In the genomic region with DNA sequence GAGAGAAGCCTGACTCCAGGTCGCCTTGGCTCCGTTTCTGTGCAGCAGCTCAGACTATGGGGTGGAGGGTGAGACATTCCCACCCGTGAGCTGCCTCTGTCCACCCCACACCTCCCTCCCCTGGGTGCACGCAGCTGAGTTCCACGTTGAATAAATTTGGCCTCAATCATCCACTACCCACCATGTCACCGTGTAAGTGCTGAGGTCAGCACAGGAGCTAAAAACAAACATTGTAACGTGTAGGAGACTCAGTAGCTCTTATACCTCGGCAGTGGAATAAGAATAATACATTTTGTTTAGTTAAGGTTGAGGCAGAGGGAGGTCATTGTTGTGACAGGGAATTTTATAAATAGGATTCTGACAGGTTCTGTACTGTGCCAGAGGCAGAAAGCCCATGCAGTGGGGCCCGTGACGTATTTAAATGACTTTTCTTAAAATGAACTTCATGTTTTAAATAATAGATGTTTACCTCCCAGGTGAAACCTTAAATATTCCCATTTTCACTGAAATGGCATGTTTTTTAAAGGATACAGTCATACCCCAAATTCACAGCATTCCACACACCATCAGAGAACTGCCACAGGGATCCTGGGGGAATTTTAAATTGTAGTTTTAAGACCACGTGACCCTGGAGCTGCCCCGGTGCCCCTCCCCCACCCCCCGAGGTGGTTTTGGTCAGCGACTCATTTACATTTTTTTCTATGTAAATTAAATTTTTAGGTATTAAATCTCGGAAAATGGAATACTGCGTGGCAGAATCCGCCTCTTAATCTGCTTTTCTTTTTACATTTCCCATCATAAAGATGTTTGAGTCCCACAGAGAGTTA, we compare ENCODE assay signal across 17 cellular contexts. TPM values are rescaled to one million over a fixed set of nuclear protein-coding genes. Genes with fewer than 3 reads are reported as not detected.
DNase-seq lines count a peak whose midpoint lies in the region; ATAC-seq and TF ChIP-seq lines count a peak whose summit lies in the region.
"Had no signal": no experiment of that assay in that cellular context is flagged by ENCODE, and none has a peak within 500 bp of the region (broad histone marks: within the 10 kb centered on the region; RNA-seq: fewer than 3 reads in every experiment).

No MANE protein-coding gene starts in this region.

- H3K4me3 ChIP-seq in BLaER1 treated with 17β-estradiol and CSF1 and Interleukin-3, amounts not matched to agents 10 nM and 100 nM, result no peak overlapping the region
- H3K4me3 ChIP-seq in H7 (ENCODE audit: insufficient read depth, low read depth, low read length) (no peak overlapping the region), neuronal stem cell (ENCODE audit: low read length in 2 of 2) (no peak overlapping the region)
- H3K4me3 ChIP-seq: PC-9, suprapubic skin had no signal

- peak overlapping the region; percentile 11 for H3K18ac ChIP-seq in neuronal stem cell (ENCODE audit: low read length)

- H3K4me1 Mint-ChIP-seq in chondrocyte (ENCODE audit: low read depth), result peaks cover 33% of the 10 kb centered on the region

- H3K27me3 ChIP-seq in BLaER1 treated with 17β-estradiol and CSF1 and Interleukin-3, amounts not matched to agents 10 nM and 100 nM, result peaks cover 0 to 23% (median 0%) of the 10 kb centered on the region in 11 experiments; a peak in 6 of 22 replicates
- H3K27me3 ChIP-seq in H7 (ENCODE audit: control insufficient read depth, insufficient read depth, low read length) (no peaks in the 10 kb centered on the region), neuronal stem cell (ENCODE audit: control insufficient read depth in 3 of 3, insufficient read depth in 3 of 3, low read depth in 1 of 3, low read length in 3 of 3) (no peaks in the 10 kb centered on the region)
- H3K27me3 ChIP-seq: BE2C, suprapubic skin had no signal

- no peak overlapping the region for H2AFZ ChIP-seq in neuronal stem cell (ENCODE audit: low read length)
- H2AFZ ChIP-seq: PC-9 had no signal

- H3K9me3 Mint-ChIP-seq in chondrocyte (ENCODE audit: low read depth), result no peaks in the 10 kb centered on the region
- H3K9me3 Mint-ChIP-seq: T-helper 2 cell treated with Interferon-gamma antibody and Interleukin-4, amounts not matched to agents 5 μg/mL and 100 μg/mL, for 36 hours had no signal

- H3K36me3 Mint-ChIP-seq in chondrocyte (ENCODE audit: low read depth), result peaks cover 4% of the 10 kb centered on the region

- no peak overlapping the region for H3K14ac ChIP-seq in neuronal stem cell (ENCODE audit: low read length)

- no peak overlapping the region for H4K91ac ChIP-seq in neuronal stem cell (ENCODE audit: low read depth, low read length, poor library complexity)

- no peak overlapping the region for H2BK120ac ChIP-seq in neuronal stem cell (ENCODE audit: low read depth, low read length)

- H2AK5ac ChIP-seq in neuronal stem cell (ENCODE audit: low read depth, low read length), result no peak overlapping the region

- H4K20me1 ChIP-seq in BLaER1 treated with 17β-estradiol and CSF1 and Interleukin-3, amounts not matched to agents 10 nM and 100 nM, result peaks cover 26 to 91% (median 78%) of the 10 kb centered on the region in 11 experiments

- TF ChIP-seq CTCF in chondrocyte (IDR thresholded peaks at IDR 0.05), result no peak

- H3K27me3 Mint-ChIP-seq in chondrocyte (ENCODE audit: low read depth), result no peaks in the 10 kb centered on the region

- ATAC-seq in HG03135 (IDR thresholded peaks at IDR 0.05; ENCODE audit: unreplicated experiment), result no peak

- H3K4me2 ChIP-seq in BLaER1 treated with 17β-estradiol and CSF1 and Interleukin-3, amounts not matched to agents 10 nM and 100 nM, result peak overlapping the region in 8 of 11 experiments; percentile 22 to 100 (median 94); a peak in 14 of 22 replicates
- no peak overlapping the region for H3K4me2 ChIP-seq in neuronal stem cell (ENCODE audit: insufficient read depth, low read length, poor library complexity, severe bottlenecking)
- H3K4me2 ChIP-seq: PC-9 had no signal

- H2BK12ac ChIP-seq in neuronal stem cell (ENCODE audit: low read length), result no peak overlapping the region

- no CpG with 5 or more reads among the region's 17 CpGs for WGBS in neuronal stem cell (ENCODE audit: extremely low coverage in 2 of 2, insufficient read length in 2 of 2, insufficient replicate concordance in 1 of 2), 2 donors

- no peaks in the 10 kb centered on the region for H3K9me3 ChIP-seq in BLaER1 treated with 17β-estradiol and CSF1 and Interleukin-3, amounts not matched to agents 10 nM and 100 nM (replicated peaks in 1 of 11)
- no peaks in the 10 kb centered on the region for H3K9me3 ChIP-seq in neuronal stem cell (replicated peaks in 1 of 2; ENCODE audit: control insufficient read depth in 2 of 2, insufficient read depth in 1 of 2, low read depth in 1 of 2, low read length in 2 of 2)
- H3K9me3 ChIP-seq: BE2C, suprapubic skin had no signal

- H3K23ac ChIP-seq in neuronal stem cell (ENCODE audit: low read depth, low read length, poor library complexity), result no peak overlapping the region

- no peak overlapping the region for H2BK5ac ChIP-seq in neuronal stem cell (ENCODE audit: low read length)

- H3K27ac ChIP-seq in BLaER1 treated with 17β-estradiol and CSF1 and Interleukin-3, amounts not matched to agents 10 nM and 100 nM, result no peak overlapping the region
- no peak overlapping the region for H3K27ac ChIP-seq in neuronal stem cell (replicated peaks; ENCODE audit: low read length)
- H3K27ac ChIP-seq: PC-9, suprapubic skin had no signal

- peaks cover 28 to 74% (median 70%) of the 10 kb centered on the region in 10 experiments for H3K4me1 ChIP-seq in BLaER1 treated with 17β-estradiol and CSF1 and Interleukin-3, amounts not matched to agents 10 nM and 100 nM
- H3K4me1 ChIP-seq in neuronal stem cell (ENCODE audit: control insufficient read depth in 2 of 2, insufficient read depth in 1 of 2, low read depth in 1 of 2, low read length in 2 of 2), result peaks cover 5% of the 10 kb centered on the region in 2 donors
- H3K4me1 ChIP-seq: BE2C had no signal

- peaks cover 2% of the 10 kb centered on the region for H3K79me1 ChIP-seq in neuronal stem cell (ENCODE audit: low read depth, low read length)

- no peak overlapping the region for H2BK15ac ChIP-seq in neuronal stem cell (ENCODE audit: low read length)

- DNase-seq in H7, result peak; percentile 76
- no peak for DNase-seq in chondrocyte (ENCODE audit: low spot score)
- DNase-seq in neuronal stem cell (ENCODE audit: low spot score), result no peak
- no peak for DNase-seq in effector CD4-positive, alpha-beta T cell
- DNase-seq in ecto neural progenitor cell (ENCODE audit: low spot score), result no peak
- DNase-seq: activated effector memory CD4-positive, alpha-beta T cell treated with Interleukin-2 at 50 U/mL for 16 hours; aorta; BE2C; DMS53; NCI-H2171; PC-9; small intestine; stimulated activated CD4-positive, alpha-beta T cell treated with anti-CD3 and anti-CD28 coated beads, Interleukin-4, amount 100 ng/mL, for 4 hours had no signal

- no peak overlapping the region for H3K4ac ChIP-seq in neuronal stem cell (ENCODE audit: low read length)

- H4K8ac ChIP-seq in neuronal stem cell (ENCODE audit: low read depth, low read length), result no peak overlapping the region

- peak overlapping the region in 1 of 11 experiments; percentile 24; a peak in 1 of 22 replicates for H3K9ac ChIP-seq in BLaER1 treated with 17β-estradiol and CSF1 and Interleukin-3, amounts not matched to agents 10 nM and 100 nM
- H3K9ac ChIP-seq in neuronal stem cell (ENCODE audit: low read depth, low read length, poor library complexity), result no peak overlapping the region

- H3K27ac Mint-ChIP-seq in chondrocyte (ENCODE audit: unreplicated experiment), result peak overlapping the region; percentile 45
- H3K27ac Mint-ChIP-seq: T-helper 2 cell treated with Interferon-gamma antibody and Interleukin-4, amounts not matched to agents 5 μg/mL and 100 μg/mL, for 36 hours had no signal

- H3K4me3 Mint-ChIP-seq in chondrocyte (ENCODE audit: unreplicated experiment), result no peak overlapping the region
- H3K4me3 Mint-ChIP-seq: T-helper 2 cell treated with Interferon-gamma antibody and Interleukin-4, amounts not matched to agents 5 μg/mL and 100 μg/mL, for 36 hours had no signal

- peaks cover 18 to 45% (median 28%) of the 10 kb centered on the region in 11 experiments for H3K36me3 ChIP-seq in BLaER1 treated with 17β-estradiol and CSF1 and Interleukin-3, amounts not matched to agents 10 nM and 100 nM
- H3K36me3 ChIP-seq in H7 (replicated peaks; ENCODE audit: control insufficient read depth, insufficient read depth, low read length) (no peaks in the 10 kb centered on the region), neuronal stem cell (replicated peaks in 1 of 2; ENCODE audit: control insufficient read depth in 2 of 2, insufficient read depth in 2 of 2, low read length in 2 of 2) (no peaks in the 10 kb centered on the region)
- H3K36me3 ChIP-seq: BE2C had no signal

RNA-seq across cellular contexts. Expression of a gene that starts 50.2 kb away (rescaled TPM):
- total RNA-seq in H7 (2014; rRNA removed; shearing (Covaris generic)), result 14.1 and 14.5 TPM in 2 replicates
- 7.1 to 12.5 TPM (median 7.3 TPM) in 3 replicates for total RNA-seq in chondrocyte
- 4.7 TPM for polyA plus RNA-seq in neuronal stem cell (2013, experiment 1 of 2)
- polyA plus RNA-seq in neuronal stem cell (2013, experiment 2 of 2), result 5.2 TPM
